ENCODE assay signal across 8 cellular contexts in genomic region chr11:64887757-64888405, GRCh38. TPM values are rescaled to one million over a fixed set of nuclear protein-coding genes. Genes with fewer than 3 reads are reported as not detected.
DNase-seq lines count a peak whose midpoint lies in the region; ATAC-seq and TF ChIP-seq lines count a peak whose summit lies in the region.

No MANE protein-coding gene starts in this region.

- CTCF ChIA-PET in activated CD4-positive, alpha-beta memory T cell treated with anti-CD3 and anti-CD28 coated beads for 36 hours (lab: Charles Lee): interaction anchor here (0.5 to 29.7 kb wide), 17 partner anchors 8 to 217 kb away, joined by 3 to 1198 read pairs (median 4); partner anchors contain the start of genes ARL2, CDC42BPG, EHD1 and SF1

- H3K4me3 Mint-ChIP-seq in activated CD4-positive, alpha-beta memory T cell treated with anti-CD3 and anti-CD28 coated beads for 36 hours: peak overlapping the region; percentile 66
- peak overlapping the region; percentile 72 to 76 for H3K4me3 Mint-ChIP-seq in effector memory CD8-positive, alpha-beta T cell

- DNase-seq in NCI-H526 treated with DMSO at 0.1 percent for 48 hours (lab: John Stamatoyannopoulos, UW): peak; percentile 52
- DNase-seq in activated CD4-positive, alpha-beta memory T cell treated with anti-CD3 and anti-CD28 coated beads for 36 hours: peak; percentile 89
- DNase-seq in effector memory CD8-positive, alpha-beta T cell: peak; percentile 85
- peak; percentile 77 for DNase-seq in midbrain (lab: John Stamatoyannopoulos, UW)
- peak; percentile 70 to 76 for DNase-seq in stimulated activated CD8-positive, alpha-beta memory T cell treated with anti-CD3 and anti-CD28 coated beads, Interleukin-15, amount 100 ng/mL, for 48 hours (ENCODE audit: low read depth in 2 of 2)

- TF ChIP-seq CTCF in GM12873 (IDR thresholded peaks at IDR 0.05; ENCODE audit: insufficient read depth, low read depth, low read length, missing control alignments): peak; percentile 90

- H3K9me3 Mint-ChIP-seq in activated CD4-positive, alpha-beta memory T cell treated with anti-CD3 and anti-CD28 coated beads for 36 hours: no peaks in the 10 kb centered on the region
- no peaks in the 10 kb centered on the region for H3K9me3 Mint-ChIP-seq in effector memory CD8-positive, alpha-beta T cell

- no peaks in the 10 kb centered on the region for H3K27me3 Mint-ChIP-seq in activated CD4-positive, alpha-beta memory T cell treated with anti-CD3 and anti-CD28 coated beads for 36 hours
- no peaks in the 10 kb centered on the region for H3K27me3 Mint-ChIP-seq in effector memory CD8-positive, alpha-beta T cell

- H3K36me3 Mint-ChIP-seq in activated CD4-positive, alpha-beta memory T cell treated with anti-CD3 and anti-CD28 coated beads for 36 hours: no peaks in the 10 kb centered on the region
- H3K36me3 Mint-ChIP-seq in effector memory CD8-positive, alpha-beta T cell (ENCODE audit: insufficient read depth): peaks cover 34% of the 10 kb centered on the region

- POLR2A ChIA-PET in activated CD4-positive, alpha-beta memory T cell treated with anti-CD3 and anti-CD28 coated beads for 36 hours (lab: Charles Lee): interaction anchor here (0.6 to 1.8 kb wide), 6 partner anchors 10 to 39 kb away, joined by 3 to 9 read pairs (median 4); no protein-coding TSS in a partner anchor

- H3K4me1 Mint-ChIP-seq in activated CD4-positive, alpha-beta memory T cell treated with anti-CD3 and anti-CD28 coated beads for 36 hours (ENCODE audit: low read depth): peaks cover 30% of the 10 kb centered on the region
- peaks cover 25 to 29% of the 10 kb centered on the region in 2 donors for H3K4me1 Mint-ChIP-seq in effector memory CD8-positive, alpha-beta T cell (ENCODE audit: low read depth in 2 of 2)

- peak; percentile 50 for ATAC-seq in HG02840 (IDR thresholded peaks at IDR 0.05; ENCODE audit: low FRiP score, unreplicated experiment)
- peak; percentile 80 for ATAC-seq in effector memory CD8-positive, alpha-beta T cell (replicated peaks)
- ATAC-seq in GM21619 (IDR thresholded peaks at IDR 0.05; ENCODE audit: unreplicated experiment): no peak

- peak overlapping the region; percentile 42 for H3K27ac Mint-ChIP-seq in activated CD4-positive, alpha-beta memory T cell treated with anti-CD3 and anti-CD28 coated beads for 36 hours
- peak overlapping the region in 1 of 2 donors; percentile 90 for H3K27ac Mint-ChIP-seq in effector memory CD8-positive, alpha-beta T cell

- intact Hi-C loops in activated CD4-positive, alpha-beta memory T cell treated with anti-CD3 and anti-CD28 coated beads for 36 hours (cut with micrococcal nuclease): loop anchor here (1.0 kb wide), 1 partner anchor 10 kb away; the partner anchor contains the start of gene EHD1

RNA-seq across cellular contexts. Expression of gene EHD1, which starts 9.5 kb away (rescaled TPM):
- 100 to 1,000 TPM; 103 to 113 TPM for total RNA-seq in activated CD4-positive, alpha-beta memory T cell treated with anti-CD3 and anti-CD28 coated beads for 36 hours

RNA-seq across cellular contexts. Expression of gene ATG2A, which starts 29.1 kb away (rescaled TPM):
- 10 to 100 TPM; 20.2 to 20.5 TPM for total RNA-seq in activated CD4-positive, alpha-beta memory T cell treated with anti-CD3 and anti-CD28 coated beads for 36 hours

RNA-seq across cellular contexts. Expression of gene PPP2R5B, which starts 36.6 kb away (rescaled TPM):
- total RNA-seq in activated CD4-positive, alpha-beta memory T cell treated with anti-CD3 and anti-CD28 coated beads for 36 hours: 10 to 100 TPM in 1 of 2 experiments, 1 to 10 TPM in 1; 9.7 to 11.9 TPM

RNA-seq across cellular contexts. Expression of gene CDC42BPG, which starts 43.4 kb away (rescaled TPM):
- total RNA-seq in activated CD4-positive, alpha-beta memory T cell treated with anti-CD3 and anti-CD28 coated beads for 36 hours: under 1 TPM; 0.39 to 0.69 TPM

RNA-seq across cellular contexts. Expression of gene GPHA2, which starts 47.8 kb away (rescaled TPM):
- under 1 TPM in 1 of 2 experiments, not detected in 1; 0.46 TPM for total RNA-seq in activated CD4-positive, alpha-beta memory T cell treated with anti-CD3 and anti-CD28 coated beads for 36 hours
